9 cellular contexts compared by ENCODE assay signal in the genomic region with DNA sequence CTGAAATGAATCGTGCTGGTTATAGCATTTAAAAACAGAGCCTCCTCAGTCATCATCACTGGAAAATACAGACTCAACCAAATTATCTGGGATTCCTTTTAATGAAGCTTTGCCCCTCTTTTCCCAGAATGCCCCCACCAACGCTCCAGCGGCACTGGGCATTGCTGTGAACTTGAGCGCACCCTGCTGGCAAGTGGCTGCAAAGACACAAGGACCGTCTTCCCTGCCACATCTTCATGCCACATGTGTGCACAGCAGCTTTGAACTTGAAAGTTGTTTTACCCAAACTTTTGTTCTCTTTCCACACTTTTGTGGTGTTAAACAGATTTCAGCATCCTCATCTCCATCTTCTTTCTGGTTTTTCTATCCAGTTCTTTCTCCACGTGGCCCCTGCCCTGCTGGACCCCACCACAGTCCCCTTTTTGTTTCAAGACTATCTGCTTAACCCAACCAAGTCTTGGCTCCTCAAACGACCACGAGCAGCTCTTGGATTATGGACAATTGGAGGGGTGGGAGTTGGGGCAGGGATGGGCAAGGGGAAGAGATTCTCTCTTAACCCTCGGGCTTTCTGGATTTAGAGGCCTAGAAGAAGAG. TPM values are rescaled to one million over a fixed set of nuclear protein-coding genes. Genes with fewer than 3 reads are reported as not detected.
DNase-seq lines count a peak whose midpoint lies in the region; ATAC-seq, FAIRE-seq and TF ChIP-seq lines count a peak whose summit lies in the region.
"Had no signal": no experiment of that assay in that cellular context is flagged by ENCODE, and none has a peak within 500 bp of the region (broad histone marks: within the 10 kb centered on the region; RNA-seq: fewer than 3 reads in every experiment).

No MANE protein-coding gene starts in this region.

- no peak overlapping the region for H3K27ac ChIP-seq in CD4-positive, alpha-beta T cell (ENCODE audit: low read depth, low read length)
- H3K27ac ChIP-seq in SK-N-SH (ENCODE audit: low read depth in 2 of 2, low read length in 1 of 2) (no peak overlapping the region), astrocyte (ENCODE audit: low read depth, low read length) (no peak overlapping the region)
- H3K27ac ChIP-seq: SK-N-MC had no signal

- peak; percentile 55 for TF ChIP-seq RAD21 in SK-N-SH (IDR thresholded peaks at IDR 0.05; ENCODE audit: low read length)

- WGBS in SK-N-SH (ENCODE audit: low lambda C conversion rate): 13% methylated on average over 9 of the region's 9 CpGs

- H3K79me2 ChIP-seq in SK-N-SH (ENCODE audit: insufficient read depth) (no peaks in the 10 kb centered on the region), astrocyte (ENCODE audit: insufficient read depth, low read length) (no peaks in the 10 kb centered on the region)

- no peak for TF ChIP-seq EP300 in SK-N-SH (IDR thresholded peaks at IDR 0.05; ENCODE audit: borderline replicate concordance in 1 of 2, low read depth in 1 of 2, low read length in 1 of 2)

- H3K9ac ChIP-seq in SK-N-SH (no peak overlapping the region), astrocyte (ENCODE audit: low read length) (no peak overlapping the region)

- no peak overlapping the region for H3K27ac Mint-ChIP-seq in CD4-positive, alpha-beta T cell
- H3K27ac Mint-ChIP-seq in astrocyte (ENCODE audit: unreplicated experiment): no peak overlapping the region

- peak; percentile 24 to 57 (median 37) for DNase-seq in CD4-positive, alpha-beta T cell
- DNase-seq in HT1080 (ENCODE audit: low read depth) (peak; percentile 24), SK-N-SH (peak; percentile 72), astrocyte (ENCODE audit: low read depth) (no peak), iPS-NIHi7 (ENCODE audit: extremely low spot score) (peak; percentile 72)
- peak; percentile 63 to 73 for DNase-seq in stimulated activated CD4-positive, alpha-beta T cell treated with anti-CD3 and anti-CD28 coated beads, Interleukin-2, amount 100 ng/mL, for 24 hours

- H3K36me3 ChIP-seq in SK-N-SH (replicated peaks in 1 of 2; ENCODE audit: control insufficient read depth in 1 of 2, insufficient read depth in 2 of 2, low read length in 1 of 2): no peaks in the 10 kb centered on the region
- H3K36me3 ChIP-seq in astrocyte (ENCODE audit: insufficient read depth, low read length): no peaks in the 10 kb centered on the region

- H3K4me3 ChIP-seq in SK-N-SH (ENCODE audit: low read depth in 2 of 2, low read length in 1 of 2) (no peak overlapping the region), astrocyte (ENCODE audit: insufficient read depth, low read depth, low read length) (no peak overlapping the region)
- H3K4me3 ChIP-seq: SK-N-MC had no signal

- H4K20me1 ChIP-seq in SK-N-SH (ENCODE audit: insufficient read depth): no peaks in the 10 kb centered on the region
- H4K20me1 ChIP-seq in astrocyte (ENCODE audit: insufficient read depth, low read length): peaks cover 3% of the 10 kb centered on the region

- H3K27me3 ChIP-seq in CD4-positive, alpha-beta T cell (ENCODE audit: control insufficient read depth, insufficient read depth, low read length): peaks cover 66% of the 10 kb centered on the region
- no peaks in the 10 kb centered on the region for H3K27me3 ChIP-seq in SK-N-SH (ENCODE audit: insufficient read depth)
- H3K27me3 ChIP-seq in astrocyte (ENCODE audit: insufficient read depth, low read length): peaks cover 25% of the 10 kb centered on the region

- H3K4me1 ChIP-seq in SK-N-SH (ENCODE audit: control insufficient read depth in 1 of 2, insufficient read depth in 2 of 2, low read depth in 1 of 2, low read length in 1 of 2): no peaks in the 10 kb centered on the region
- H3K4me1 ChIP-seq in astrocyte (ENCODE audit: insufficient read depth, low read length): no peaks in the 10 kb centered on the region

- no peaks in the 10 kb centered on the region for H3K9me2 ChIP-seq in SK-N-SH

- POLR2A ChIA-PET in CD4-positive, alpha-beta T cell (lab: Charles Lee): no interaction called here
- POLR2A ChIA-PET in SK-N-SH (lab: Yijun Ruan, JAX): no interaction called here

- peak; percentile 88 for TF ChIP-seq CTCF in CD4-positive, alpha-beta T cell (IDR thresholded peaks at IDR 0.05)
- TF ChIP-seq CTCF in SK-N-SH (IDR thresholded peaks at IDR 0.05) (peak; percentile 83), astrocyte (IDR thresholded peaks at IDR 0.05; ENCODE audit: insufficient read depth, low read depth, low read length) (peak; percentile 63)

- no peaks in the 10 kb centered on the region for H3K4me1 Mint-ChIP-seq in CD4-positive, alpha-beta T cell (ENCODE audit: low read depth)
- H3K4me1 Mint-ChIP-seq in astrocyte (ENCODE audit: low read depth, unreplicated experiment): peaks cover 4% of the 10 kb centered on the region

- H3K4me3 Mint-ChIP-seq in CD4-positive, alpha-beta T cell: no peak overlapping the region
- H3K4me3 Mint-ChIP-seq in astrocyte (ENCODE audit: unreplicated experiment): no peak overlapping the region

- no peak overlapping the region for H2AFZ ChIP-seq in SK-N-SH (ENCODE audit: low read depth)
- H2AFZ ChIP-seq in astrocyte (ENCODE audit: low read depth, low read length): no peak overlapping the region

- peak; percentile 61 for ATAC-seq in CD4-positive, alpha-beta T cell (ENCODE audit: poor library complexity)
- ATAC-seq in GM18909 (IDR thresholded peaks at IDR 0.05; ENCODE audit: poor library complexity, unreplicated experiment) (peak; percentile 68), HG03135 (IDR thresholded peaks at IDR 0.05; ENCODE audit: unreplicated experiment) (no peak)

- H3K36me3 Mint-ChIP-seq in CD4-positive, alpha-beta T cell (ENCODE audit: low read depth): no peaks in the 10 kb centered on the region
- H3K36me3 Mint-ChIP-seq in astrocyte (ENCODE audit: low read depth, unreplicated experiment): no peaks in the 10 kb centered on the region

- H3K4me2 ChIP-seq in SK-N-SH (no peak overlapping the region), astrocyte (ENCODE audit: low read length) (no peak overlapping the region)

- CTCF ChIA-PET in CD4-positive, alpha-beta T cell (lab: Charles Lee): no interaction called here
- CTCF ChIA-PET in SK-N-SH (lab: Yijun Ruan, JAX): interaction anchor here (0.7 to 5.6 kb wide), 42 partner anchors 7 to 1142 kb away, joined by 3 to 124 read pairs (median 4); a partner anchor contains a TSS

- no peaks in the 10 kb centered on the region for H3F3A ChIP-seq in SK-N-SH (replicated peaks; ENCODE audit: insufficient read depth)

- intact Hi-C loops in CD4-positive, alpha-beta T cell (cut with DNase I, micrococcal nuclease): no loop called here

- H3K27me3 Mint-ChIP-seq in CD4-positive, alpha-beta T cell: peaks cover 90% of the 10 kb centered on the region
- peaks cover 95% of the 10 kb centered on the region for H3K27me3 Mint-ChIP-seq in astrocyte (ENCODE audit: low read depth, unreplicated experiment)

- no peaks in the 10 kb centered on the region for H3K9me3 ChIP-seq in CD4-positive, alpha-beta T cell (ENCODE audit: control insufficient read depth, low read length)
- H3K9me3 ChIP-seq in SK-N-SH (no peaks in the 10 kb centered on the region), astrocyte (ENCODE audit: insufficient read depth, low read depth, low read length) (no peaks in the 10 kb centered on the region)

- no peaks in the 10 kb centered on the region for H3K9me3 Mint-ChIP-seq in CD4-positive, alpha-beta T cell
- peaks cover 2% of the 10 kb centered on the region for H3K9me3 Mint-ChIP-seq in astrocyte (ENCODE audit: unreplicated experiment)

- no peak for FAIRE-seq in astrocyte (lab: Jason Lieb, UNC)

TF ChIP-seq in SK-N-SH, 30 proteins besides CTCF, POLR2A, EP300 and RAD21:
- TF ChIP-seq, protein P1, sequence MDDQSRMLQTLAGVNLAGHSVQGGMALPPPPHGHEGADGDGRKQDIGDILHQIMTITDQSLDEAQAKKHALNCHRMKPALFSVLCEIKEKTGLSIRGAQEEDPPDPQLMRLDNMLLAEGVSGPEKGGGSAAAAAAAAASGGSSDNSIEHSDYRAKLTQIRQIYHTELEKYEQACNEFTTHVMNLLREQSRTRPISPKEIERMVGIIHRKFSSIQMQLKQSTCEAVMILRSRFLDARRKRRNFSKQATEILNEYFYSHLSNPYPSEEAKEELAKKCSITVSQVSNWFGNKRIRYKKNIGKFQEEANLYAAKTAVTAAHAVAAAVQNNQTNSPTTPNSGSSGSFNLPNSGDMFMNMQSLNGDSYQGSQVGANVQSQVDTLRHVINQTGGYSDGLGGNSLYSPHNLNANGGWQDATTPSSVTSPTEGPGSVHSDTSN (IDR thresholded peaks at IDR 0.05): no peak
- TF ChIP-seq SMC3 (IDR thresholded peaks at IDR 0.05; ENCODE audit: low read depth, low read length) (peak; percentile 40; the same call in 1 of the 2 replicates), TAF1 (IDR thresholded peaks at IDR 0.05; ENCODE audit: borderline replicate concordance, low read depth, low read length) (no peak)

RNA-seq across cellular contexts. Expression of a gene that starts 12.8 kb away (rescaled TPM):
- not detected for total RNA-seq in CD4-positive, alpha-beta T cell
- not detected in 2 replicates for total RNA-seq in HT1080 (2014; rRNA removed; shearing (Covaris generic))
- polyA plus RNA-seq in HT1080 (2015; cell fraction: cytosol; rRNA removed): not detected in 2 replicates
- polyA plus RNA-seq in HT1080 (2015; cell fraction: nucleus; rRNA removed): not detected in 2 replicates
- polyA plus RNA-seq in SK-N-SH (2012; rRNA removed): not detected in 2 replicates
- not detected in 2 replicates for polyA plus RNA-seq in SK-N-SH (2012; cell fraction: cytosol; rRNA removed)
- not detected in 2 replicates for polyA plus RNA-seq in SK-N-SH (2012; cell fraction: nucleus; rRNA removed)
- total RNA-seq in astrocyte: not detected in 2 replicates
